8 cellular contexts compared by ENCODE assay signal in the genomic region with DNA sequence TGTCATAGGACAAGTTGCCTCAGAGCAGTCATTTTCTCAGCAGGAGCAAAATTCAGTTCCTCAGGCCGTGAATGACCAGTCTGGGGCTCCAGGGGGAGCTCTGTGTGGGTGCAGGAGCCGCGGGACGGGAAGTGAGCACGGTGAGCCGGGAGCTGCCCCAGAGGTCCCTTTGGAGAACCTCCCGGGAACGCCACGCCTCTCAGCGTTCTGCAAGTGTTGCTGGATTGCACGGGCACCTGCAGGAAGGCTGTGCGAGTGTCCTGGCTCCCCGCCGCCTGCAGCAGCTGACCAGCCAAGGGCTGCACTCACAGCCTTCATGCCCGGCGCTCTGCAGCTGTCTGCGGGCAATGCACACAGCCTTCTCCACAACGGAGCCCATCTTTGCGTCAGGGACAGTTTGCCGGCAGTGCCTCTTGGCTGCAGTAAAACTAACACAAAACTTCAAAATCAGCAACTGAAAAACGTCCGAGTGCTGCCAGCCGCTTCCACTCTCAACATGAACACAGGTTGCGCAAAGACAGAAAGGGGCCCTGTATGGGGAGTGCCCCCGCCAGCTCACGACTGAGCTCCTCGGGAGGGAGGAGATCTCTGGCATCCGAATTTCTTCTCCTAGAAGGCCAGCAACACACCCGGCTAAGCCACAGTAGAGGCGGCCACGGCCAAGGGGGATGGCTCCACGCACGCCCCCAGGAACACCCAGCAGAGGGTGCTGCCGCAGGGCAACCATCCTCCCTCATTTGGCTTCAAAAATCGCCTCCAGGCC. TPM values are rescaled to one million over a fixed set of nuclear protein-coding genes. Genes with fewer than 3 reads are reported as not detected.
DNase-seq lines count a peak whose midpoint lies in the region; ATAC-seq and TF ChIP-seq lines count a peak whose summit lies in the region.

No MANE protein-coding gene starts in this region.

- no peaks in the 10 kb centered on the region for H3K27me3 ChIP-seq in AG04450 (ENCODE audit: control insufficient read depth, insufficient read depth, low read length)
- no peaks in the 10 kb centered on the region for H3K27me3 ChIP-seq in neural progenitor cell

- peaks cover 28% of the 10 kb centered on the region for H4K20me1 ChIP-seq in neural progenitor cell (ENCODE audit: low read depth)

- H3K27ac ChIP-seq in AG04450 (ENCODE audit: low read depth, low read length) (peak overlapping the region; percentile 31), neural progenitor cell (no peak overlapping the region)

- no peak overlapping the region for H3K4me2 ChIP-seq in neural progenitor cell

- H3K4me1 ChIP-seq in neural progenitor cell: peaks cover 5% of the 10 kb centered on the region

- peak; percentile 81 for TF ChIP-seq CTCF in AG04450 (IDR thresholded peaks at IDR 0.05; ENCODE audit: low read depth, low read length)
- peak; percentile 71 for TF ChIP-seq CTCF in LNCAP (IDR thresholded peaks at IDR 0.05)
- peak; percentile 55 for TF ChIP-seq CTCF in fibroblast of mammary gland (conservative IDR thresholded peaks at IDR 0.05; ENCODE audit: control insufficient read depth, insufficient read depth, low read depth, low read length)
- peak; percentile 56 for TF ChIP-seq CTCF in neural progenitor cell (IDR thresholded peaks at IDR 0.05)

- DNase-seq in AG04450 (ENCODE audit: low read depth, low spot score): peak; percentile 54
- DNase-seq in SK-N-DZ (ENCODE audit: low spot score): peak; percentile 82
- DNase-seq in fibroblast of mammary gland (ENCODE audit: low read depth): peak; percentile 68
- DNase-seq in neural progenitor cell (ENCODE audit: low spot score): peak; percentile 76
- DNase-seq in T-helper 2 cell treated with Interferon-gamma antibody and Interleukin-4, amounts not matched to agents 5 μg/mL and 100 μg/mL, for 36 hours (ENCODE audit: low spot score): no peak
- no peak for DNase-seq in naive thymus-derived CD8-positive, alpha-beta T cell

- H3K27me3 Mint-ChIP-seq in neural progenitor cell (ENCODE audit: insufficient read depth, low read depth): peaks cover 6% of the 10 kb centered on the region
- H3K27me3 Mint-ChIP-seq in T-helper 2 cell treated with Interferon-gamma antibody and Interleukin-4, amounts not matched to agents 5 μg/mL and 100 μg/mL, for 36 hours (ENCODE audit: low read depth): no peaks in the 10 kb centered on the region
- H3K27me3 Mint-ChIP-seq in naive thymus-derived CD8-positive, alpha-beta T cell: no peaks in the 10 kb centered on the region

- H3F3A ChIP-seq in neural progenitor cell (ENCODE audit: low read depth): peaks cover 23% of the 10 kb centered on the region

- peaks cover 38% of the 10 kb centered on the region for H3K4me1 Mint-ChIP-seq in neural progenitor cell
- H3K4me1 Mint-ChIP-seq in T-helper 2 cell treated with Interferon-gamma antibody and Interleukin-4, amounts not matched to agents 5 μg/mL and 100 μg/mL, for 36 hours (ENCODE audit: low read depth): no peaks in the 10 kb centered on the region
- H3K4me1 Mint-ChIP-seq in naive thymus-derived CD8-positive, alpha-beta T cell: peaks cover 9 to 20% (median 17%) of the 10 kb centered on the region in 4 donors

- H3K9me3 ChIP-seq in AG04450 (ENCODE audit: control insufficient read depth, insufficient read depth, low read length): no peaks in the 10 kb centered on the region
- no peaks in the 10 kb centered on the region for H3K9me3 ChIP-seq in neural progenitor cell (ENCODE audit: low read depth)

- no peaks in the 10 kb centered on the region for H3K36me3 ChIP-seq in neural progenitor cell

- POLR2A ChIA-PET in AG04450 (lab: Yijun Ruan, JAX): interaction anchor here (0.6 to 1.4 kb wide), 5 partner anchors 40 to 256 kb away, joined by 3 to 7 read pairs (median 4); partner anchors contain the start of genes BAHCC1 and SLC38A10
- POLR2A ChIA-PET in naive thymus-derived CD8-positive, alpha-beta T cell (lab: Charles Lee): no interaction called here

- CTCF ChIA-PET in AG04450 (lab: Charles Lee): interaction anchor here (0.6 to 2.7 kb wide), 17 partner anchors 15 to 345 kb away, joined by 3 to 21 read pairs (median 3); partner anchors contain the start of gene BAHCC1

- peak overlapping the region; percentile 32 for H3K4me3 ChIP-seq in AG04450 (ENCODE audit: low read depth, low read length)
- no peak overlapping the region for H3K4me3 ChIP-seq in fibroblast of mammary gland (ENCODE audit: control insufficient read depth, low read depth, low read length)
- no peak overlapping the region for H3K4me3 ChIP-seq in neural progenitor cell

- ATAC-seq in naive thymus-derived CD8-positive, alpha-beta T cell: no peak
- no peak for ATAC-seq in GM19397 (IDR thresholded peaks at IDR 0.05; ENCODE audit: unreplicated experiment)

- no peak overlapping the region for H2AFZ ChIP-seq in neural progenitor cell (replicated peaks)

- no peak overlapping the region for H3K27ac Mint-ChIP-seq in neural progenitor cell
- no peak overlapping the region for H3K27ac Mint-ChIP-seq in T-helper 2 cell treated with Interferon-gamma antibody and Interleukin-4, amounts not matched to agents 5 μg/mL and 100 μg/mL, for 36 hours
- peak overlapping the region in 1 of 10 donors; percentile 62 for H3K27ac Mint-ChIP-seq in naive thymus-derived CD8-positive, alpha-beta T cell

- peaks cover 6% of the 10 kb centered on the region for H3K36me3 Mint-ChIP-seq in neural progenitor cell
- peaks cover 24% of the 10 kb centered on the region for H3K36me3 Mint-ChIP-seq in T-helper 2 cell treated with Interferon-gamma antibody and Interleukin-4, amounts not matched to agents 5 μg/mL and 100 μg/mL, for 36 hours (ENCODE audit: low read depth)
- H3K36me3 Mint-ChIP-seq in naive thymus-derived CD8-positive, alpha-beta T cell: peaks cover 0 to 34% (median 4%) of the 10 kb centered on the region in 3 donors

- H3K4me3 Mint-ChIP-seq in neural progenitor cell: peak overlapping the region; percentile 57
- no peak overlapping the region for H3K4me3 Mint-ChIP-seq in T-helper 2 cell treated with Interferon-gamma antibody and Interleukin-4, amounts not matched to agents 5 μg/mL and 100 μg/mL, for 36 hours
- no peak overlapping the region for H3K4me3 Mint-ChIP-seq in naive thymus-derived CD8-positive, alpha-beta T cell

- H3K9me3 Mint-ChIP-seq in neural progenitor cell: no peaks in the 10 kb centered on the region
- H3K9me3 Mint-ChIP-seq in T-helper 2 cell treated with Interferon-gamma antibody and Interleukin-4, amounts not matched to agents 5 μg/mL and 100 μg/mL, for 36 hours: no peaks in the 10 kb centered on the region
- H3K9me3 Mint-ChIP-seq in naive thymus-derived CD8-positive, alpha-beta T cell: no peaks in the 10 kb centered on the region

- H3K79me2 ChIP-seq in neural progenitor cell (ENCODE audit: low read depth): no peaks in the 10 kb centered on the region

- H3K9ac ChIP-seq in neural progenitor cell: no peak overlapping the region

RNA-seq across cellular contexts. Expression of gene NDUFAF8, which starts 16.0 kb away (rescaled TPM):
- polyA plus RNA-seq in AG04450 (2011; rRNA removed): 133 and 181 TPM in 2 replicates
- polyA minus RNA-seq in AG04450 (2011; rRNA and poly(A)+ RNA removed): 19.1 and 22.6 TPM in 2 replicates
- polyA plus RNA-seq in SK-N-DZ (2014; cell fraction: cytosol; rRNA removed): 58.7 and 69.4 TPM in 2 replicates
- polyA plus RNA-seq in SK-N-DZ (2014; cell fraction: nucleus; rRNA removed): 92.5 and 97.0 TPM in 2 replicates
- total RNA-seq in neural progenitor cell (ENCODE audit: low replicate concordance): 29.8 and 34.7 TPM in 2 replicates
- total RNA-seq in naive thymus-derived CD8-positive, alpha-beta T cell: 10 to 100 TPM; 50.8 to 53.3 TPM
- 100 to 1,000 TPM in 2 of 3 donors, 10 to 100 TPM in 1; 85.2 to 135 (median 107) TPM for polyA plus RNA-seq in naive thymus-derived CD8-positive, alpha-beta T cell

RNA-seq across cellular contexts. Expression of gene TEPSIN, which starts 16.3 kb away (rescaled TPM):
- 7.5 and 10.0 TPM in 2 replicates for polyA plus RNA-seq in AG04450 (2011; rRNA removed)
- polyA minus RNA-seq in AG04450 (2011; rRNA and poly(A)+ RNA removed): 8.0 and 8.2 TPM in 2 replicates
- polyA plus RNA-seq in SK-N-DZ (2014; cell fraction: cytosol; rRNA removed): 26.7 and 42.5 TPM in 2 replicates
- 321 and 355 TPM in 2 replicates for polyA plus RNA-seq in SK-N-DZ (2014; cell fraction: nucleus; rRNA removed)
- 20.6 and 28.0 TPM in 2 replicates for total RNA-seq in neural progenitor cell (ENCODE audit: low replicate concordance)
- total RNA-seq in naive thymus-derived CD8-positive, alpha-beta T cell: 100 to 1,000 TPM; 122 to 136 TPM
- polyA plus RNA-seq in naive thymus-derived CD8-positive, alpha-beta T cell: 1 to 10 TPM; 2.7 to 2.8 (median 2.8) TPM

RNA-seq across cellular contexts. Expression of gene CEP131, which starts 32.4 kb away (rescaled TPM):
- polyA plus RNA-seq in AG04450 (2011; rRNA removed): 2.2 and 3.0 TPM in 2 replicates
- polyA minus RNA-seq in AG04450 (2011; rRNA and poly(A)+ RNA removed): 2.4 and 3.3 TPM in 2 replicates
- 21.0 and 35.3 TPM in 2 replicates for polyA plus RNA-seq in SK-N-DZ (2014; cell fraction: cytosol; rRNA removed)
- polyA plus RNA-seq in SK-N-DZ (2014; cell fraction: nucleus; rRNA removed): 115 and 119 TPM in 2 replicates
- 7.7 and 40.9 TPM in 2 replicates for total RNA-seq in neural progenitor cell (ENCODE audit: low replicate concordance)
- 10 to 100 TPM; 10.3 to 12.0 TPM for total RNA-seq in naive thymus-derived CD8-positive, alpha-beta T cell
- 1 to 10 TPM; 1.1 to 4.4 (median 4.2) TPM for polyA plus RNA-seq in naive thymus-derived CD8-positive, alpha-beta T cell

RNA-seq across cellular contexts. Expression of gene SLC38A10, which starts 40.0 kb away (rescaled TPM):
- 29.3 and 40.8 TPM in 2 replicates for polyA plus RNA-seq in AG04450 (2011; rRNA removed)
- polyA minus RNA-seq in AG04450 (2011; rRNA and poly(A)+ RNA removed): 50.3 and 59.9 TPM in 2 replicates
- polyA plus RNA-seq in SK-N-DZ (2014; cell fraction: cytosol; rRNA removed): 37.0 and 51.8 TPM in 2 replicates
- polyA plus RNA-seq in SK-N-DZ (2014; cell fraction: nucleus; rRNA removed): 68.3 and 105 TPM in 2 replicates
- total RNA-seq in neural progenitor cell (ENCODE audit: low replicate concordance): 8.3 and 31.4 TPM in 2 replicates
- total RNA-seq in naive thymus-derived CD8-positive, alpha-beta T cell: 10 to 100 TPM; 59.3 to 60.9 TPM
- polyA plus RNA-seq in naive thymus-derived CD8-positive, alpha-beta T cell: 10 to 100 TPM; 32.6 to 53.8 (median 39.7) TPM

Comparison
In these comparisons a context has a peak if more than half of its experiments do, and no peak if none do; other contexts are left out.
1. DNase-seq: peak in AG04450 (single experiment), SK-N-DZ (single experiment), fibroblast of mammary gland (single experiment) and neural progenitor cell (single experiment); none in T-helper 2 cell treated with Interferon-gamma antibody and Interleukin-4, amounts not matched to agents 5 μg/mL and 100 μg/mL, for 36 hours (single experiment) and naive thymus-derived CD8-positive, alpha-beta T cell (0 of 10).
2. Peak in every context shown above with its lines, with median percentiles within 50 percentile points of each other: CTCF ChIP-seq.